Comparison of ENCODE assay signal across 8 cellular contexts in genomic region chr6:125099211-125100017, GRCh38. TPM values are rescaled to one million over a fixed set of nuclear protein-coding genes. Genes with fewer than 3 reads are reported as not detected.
DNase-seq lines count a peak whose midpoint lies in the region; ATAC-seq and TF ChIP-seq lines count a peak whose summit lies in the region.

No MANE protein-coding gene starts in this region.

- H3K9me3 ChIP-seq in ascending aorta = no peaks in the 10 kb centered on the region
- H3K9me3 ChIP-seq in right atrium auricular region = no peaks in the 10 kb centered on the region

- ATAC-seq in HG03139 (IDR thresholded peaks at IDR 0.05; ENCODE audit: unreplicated experiment) = peak; percentile 89

- in situ Hi-C loops in G401 (cut with HindIII; ENCODE audit: low sequenced_read_pairs) = no loop called here

- intact Hi-C loops in ascending aorta (cut with DNase I) = loop anchor here (2.0 to 5.0 kb wide), 2 partner anchors 97 to 137 kb away; partner anchors contain the start of gene RNF217

- peak; percentile 39 to 76 for DNase-seq in NCI-H524 (lab: John Stamatoyannopoulos, UW)
- no peak for DNase-seq in NCI-H524 treated with DMSO at 0.1 percent for 48 hours (lab: John Stamatoyannopoulos, UW)
- peak; percentile 40 to 53 for DNase-seq in NOMO-1 (lab: John Stamatoyannopoulos, UW; ENCODE audit: unreplicated experiment in 2 of 2)
- peak in 1 of 2 donors; percentile 76 for DNase-seq in ascending aorta (ENCODE audit: low spot score in 2 of 2)
- DNase-seq in right atrium auricular region (ENCODE audit: low spot score) = no peak
- DNase-seq in pons (ENCODE audit: low spot score) = peak; percentile 68
- no peak for DNase-seq in G401 (ENCODE audit: low spot score)

- no peaks in the 10 kb centered on the region for H3K36me3 ChIP-seq in ascending aorta
- no peaks in the 10 kb centered on the region for H3K36me3 ChIP-seq in right atrium auricular region

- H3K4me1 ChIP-seq in ascending aorta (peaks cover 7 to 39% of the 10 kb centered on the region in 2 donors), right atrium auricular region (peaks cover 0 to 21% of the 10 kb centered on the region in 2 donors)

- H3K27me3 ChIP-seq in ascending aorta (no peaks in the 10 kb centered on the region), right atrium auricular region (no peaks in the 10 kb centered on the region)

- peak overlapping the region; percentile 77 to 91 for H3K27ac ChIP-seq in ascending aorta
- peak overlapping the region in 1 of 2 donors; percentile 16 for H3K27ac ChIP-seq in right atrium auricular region

- H3K4me3 ChIP-seq in ascending aorta = peak overlapping the region; percentile 69 to 71
- H3K4me3 ChIP-seq in right atrium auricular region = peak overlapping the region; percentile 35 to 60

- TF ChIP-seq CTCF in ascending aorta (IDR thresholded peaks at IDR 0.05) (peak in 1 of 3 experiments; percentile 16), right atrium auricular region (IDR thresholded peaks at IDR 0.05) (no peak)

RNA-seq across cellular contexts. Expression of gene TPD52L1, which starts 54.2 kb away (rescaled TPM):
- 93.6 TPM for total RNA-seq in ascending aorta
- total RNA-seq in right atrium auricular region = 10 to 100 TPM; 29.4 to 96.7 TPM
- 248 and 276 TPM in 2 replicates for total RNA-seq in G401 (2014; rRNA removed; shearing (Covaris generic))

Comparison
In these comparisons a context has a peak if more than half of its experiments do, and no peak if none do; other contexts are left out.
1. DNase-seq: peak in NCI-H524 (2 of 2), NOMO-1 (2 of 2) and pons (single experiment); none in NCI-H524 treated with DMSO at 0.1 percent for 48 hours (single experiment), right atrium auricular region (single experiment) and G401 (single experiment).